ENCODE assay signal across 26 cellular contexts in genomic region chr9:127081250-127082185, GRCh38. TPM values are rescaled to one million over a fixed set of nuclear protein-coding genes. Genes with fewer than 3 reads are reported as not detected.
A peak's percentile ranks its signal among the peaks of the same experiment; 100 is the strongest.
DNase-seq lines count a peak whose midpoint lies in the region; ATAC-seq, FAIRE-seq and TF ChIP-seq lines count a peak whose summit lies in the region.
"Had no signal": no experiment of that assay in that cellular context is flagged by ENCODE, and none has a peak within 500 bp of the region (broad histone marks: within the 10 kb centered on the region; RNA-seq: fewer than 3 reads in every experiment).

No MANE protein-coding gene starts in this region.

- WGBS in body of pancreas, 2 donors: 86 to 89% methylated on average over 3 to 8 of the region's 8 CpGs

- peak; percentile 31 for DNase-seq in activated CD8-positive, alpha-beta memory T cell treated with anti-CD3 and anti-CD28 coated beads, Interleukin-2, amount 10 ng/mL, durations not matched to agents 7 days and 5 days
- DNase-seq in activated CD8-positive, alpha-beta memory T cell treated with anti-CD3 and anti-CD28 coated beads, Interleukin-2, amount 50 U/mL, for 4 hours: no peak
- DNase-seq in body of pancreas (no peak), kidney (peak; percentile 15), stromal cell of bone marrow (ENCODE audit: low read depth) (peak; percentile 60), NCI-H2107 (lab: John Stamatoyannopoulos, UW) (no peak)
- DNase-seq: 8988T; BE2C; CD4-positive, CD25-positive, alpha-beta regulatory T cell; COR-L47; DMS153; GF-D8; KBM-7; NCI-H1105 treated with DMSO at 0.1 percent for 48 hours; NCI-H187; NCI-H2227 treated with DMSO at 0.1 percent for 48 hours; NCI-H510A treated with DMSO at 0.1 percent for 48 hours; NCI-H774; SHP77 had no signal

- H3K36me3 ChIP-seq in body of pancreas (replicated peaks in 1 of 2; ENCODE audit: insufficient read depth in 1 of 2, low read depth in 2 of 2) (no peaks in the 10 kb centered on the region), kidney (ENCODE audit: control insufficient read depth in 1 of 2, insufficient read depth in 2 of 2, low read length in 2 of 2) (no peaks in the 10 kb centered on the region)
- H3K36me3 ChIP-seq: BE2C had no signal

- H3K4me1 Mint-ChIP-seq in activated CD8-positive, alpha-beta memory T cell treated with anti-CD3 and anti-CD28 coated beads, Interleukin-2, amount 10 ng/mL, durations not matched to agents 7 days and 5 days: peaks cover 3% of the 10 kb centered on the region

- no peaks in the 10 kb centered on the region for H3K9me3 Mint-ChIP-seq in activated CD8-positive, alpha-beta memory T cell treated with anti-CD3 and anti-CD28 coated beads, Interleukin-2, amount 10 ng/mL, durations not matched to agents 7 days and 5 days (ENCODE audit: low read depth)
- H3K9me3 Mint-ChIP-seq: CD4-positive, CD25-positive, alpha-beta regulatory T cell; GM23338 had no signal

- no peak for TF ChIP-seq CTCF in body of pancreas (IDR thresholded peaks at IDR 0.05)
- no peak for TF ChIP-seq CTCF in kidney (IDR thresholded peaks at IDR 0.05; ENCODE audit: borderline replicate concordance, extremely low read depth, insufficient read depth)

- H3K27me3 Mint-ChIP-seq in activated CD8-positive, alpha-beta memory T cell treated with anti-CD3 and anti-CD28 coated beads, Interleukin-2, amount 10 ng/mL, durations not matched to agents 7 days and 5 days: peaks cover 5% of the 10 kb centered on the region
- H3K27me3 Mint-ChIP-seq: CD4-positive, CD25-positive, alpha-beta regulatory T cell had no signal

- H3K36me3 Mint-ChIP-seq in activated CD8-positive, alpha-beta memory T cell treated with anti-CD3 and anti-CD28 coated beads, Interleukin-2, amount 10 ng/mL, durations not matched to agents 7 days and 5 days: no peaks in the 10 kb centered on the region

- no peak overlapping the region for H3K4me3 Mint-ChIP-seq in activated CD8-positive, alpha-beta memory T cell treated with anti-CD3 and anti-CD28 coated beads, Interleukin-2, amount 10 ng/mL, durations not matched to agents 7 days and 5 days
- H3K4me3 Mint-ChIP-seq: CD4-positive, CD25-positive, alpha-beta regulatory T cell; GM23338 had no signal

- H3K9ac ChIP-seq in kidney (ENCODE audit: low read length in 2 of 2): no peak overlapping the region

- CTCF ChIA-PET in activated CD8-positive, alpha-beta memory T cell treated with anti-CD3 and anti-CD28 coated beads, Interleukin-2, amount 10 ng/mL, durations not matched to agents 7 days and 5 days (lab: Charles Lee): no interaction called here

- intact Hi-C loops in body of pancreas (cut with DNase I) (no loop called here), kidney (cut with DNase I) (no loop called here)

- H3K27me3 ChIP-seq in body of pancreas: no peaks in the 10 kb centered on the region
- H3K27me3 ChIP-seq: BE2C had no signal

- no peak overlapping the region for H3K27ac Mint-ChIP-seq in activated CD8-positive, alpha-beta memory T cell treated with anti-CD3 and anti-CD28 coated beads, Interleukin-2, amount 10 ng/mL, durations not matched to agents 7 days and 5 days
- H3K27ac Mint-ChIP-seq: GM23338 had no signal

- H3K4me1 ChIP-seq in body of pancreas (peaks cover 7% of the 10 kb centered on the region), kidney (ENCODE audit: control insufficient read depth in 1 of 2, insufficient read depth in 1 of 2, low read depth in 1 of 2, low read length in 2 of 2) (peaks cover 0 to 2% of the 10 kb centered on the region in 2 donors)
- H3K4me1 ChIP-seq: BE2C had no signal

- H3K9me3 ChIP-seq in body of pancreas (no peaks in the 10 kb centered on the region), kidney (ENCODE audit: control insufficient read depth in 1 of 2, low read length in 2 of 2) (no peaks in the 10 kb centered on the region)
- H3K9me3 ChIP-seq: BE2C had no signal

- H3K27ac ChIP-seq in body of pancreas (no peak overlapping the region), kidney (ENCODE audit: low read depth in 2 of 2, low read length in 2 of 2) (no peak overlapping the region)

- FAIRE-seq in kidney (lab: Jason Lieb, UNC): no peak
- FAIRE-seq: GM12878, RCC 7860 had no signal

- no peak overlapping the region for H3K4me3 ChIP-seq in body of pancreas
- no peak overlapping the region for H3K4me3 ChIP-seq in kidney (ENCODE audit: low read length in 2 of 2)
- H3K4me3 ChIP-seq: GM12878, GM23338 had no signal

- TF ChIP-seq POLR2A in body of pancreas (IDR thresholded peaks at IDR 0.05): no peak

- no peak for ATAC-seq in activated CD8-positive, alpha-beta memory T cell treated with anti-CD3 and anti-CD28 coated beads, Interleukin-2, amount 10 ng/mL, durations not matched to agents 7 days and 5 days
- peak; percentile 12 for ATAC-seq in body of pancreas
- no peak for ATAC-seq in HG03139 (IDR thresholded peaks at IDR 0.05; ENCODE audit: unreplicated experiment)
- ATAC-seq in HG03039 (IDR thresholded peaks at IDR 0.05; ENCODE audit: unreplicated experiment): no peak
- ATAC-seq: GM12878, GM23338, HCT116 had no signal

RNA-seq across cellular contexts. Expression of gene ANGPTL2, which starts 40.9 kb away (rescaled TPM):
- not detected for total RNA-seq in activated CD8-positive, alpha-beta memory T cell treated with anti-CD3 and anti-CD28 coated beads, Interleukin-2, amount 10 ng/mL, durations not matched to agents 7 days and 5 days
- total RNA-seq in body of pancreas (1 to 10 TPM; 3.1 to 7.6 TPM), kidney (12.4 TPM)
- 4.3 TPM for polyA plus RNA-seq in kidney (ENCODE audit: insufficient read depth, low read depth, low replicate concordance)
- total RNA-seq: CD4-positive, CD25-positive, alpha-beta regulatory T cell; OCI-LY7 had no signal
- polyA plus RNA-seq: CD4-positive, CD25-positive, alpha-beta regulatory T cell had no signal

Comparison
In these comparisons a context has a peak if more than half of its experiments do, and no peak if none do; other contexts are left out.
1. DNase-seq: peak in activated CD8-positive, alpha-beta memory T cell treated with anti-CD3 and anti-CD28 coated beads, Interleukin-2, amount 10 ng/mL, durations not matched to agents 7 days and 5 days (single experiment), kidney (single experiment) and stromal cell of bone marrow (single experiment); none in activated CD8-positive, alpha-beta memory T cell treated with anti-CD3 and anti-CD28 coated beads, Interleukin-2, amount 50 U/mL, for 4 hours (single experiment), body of pancreas (0 of 4) and NCI-H2107 (single experiment).